Comparison of ENCODE assay signal across 1 cellular context in genomic region chr1:24390924-24391782, GRCh38.
TF ChIP-seq lines count a peak whose summit lies in the region.

No MANE protein-coding gene starts in this region.

TF ChIP-seq in HEK293, 187 proteins besides CTCF, POLR2A, EP300 and RAD21 (continued from another document):
- no peak for TF ChIP-seq ZNF670 (tag by site-specific recombination; IDR thresholded peaks at IDR 0.05; ENCODE audit: low read depth)
